In genomic region chr1:188906921-188907641, GRCh38 we compare ENCODE assay signal across 22 cellular contexts.
DNase-seq lines count a peak whose midpoint lies in the region; ATAC-seq, FAIRE-seq and TF ChIP-seq lines count a peak whose summit lies in the region.
"Had no signal": no experiment of that assay in that cellular context is flagged by ENCODE, and none has a peak within 500 bp of the region (broad histone marks: within the 10 kb centered on the region; RNA-seq: fewer than 3 reads in every experiment).

No MANE protein-coding gene starts in this region.

- no peak for FAIRE-seq in endothelial cell of umbilical vein (lab: Jason Lieb, UNC)
- FAIRE-seq: GM12892, GM18507, H54 had no signal

- no peaks in the 10 kb centered on the region for H3K36me3 Mint-ChIP-seq in activated CD4-positive, alpha-beta T cell treated with anti-CD3 and anti-CD28 coated beads, Interleukin-2, amount 10 ng/mL, durations not matched to agents 7 days and 5 days (ENCODE audit: low read depth)

- no peak overlapping the region for H3K27ac Mint-ChIP-seq in activated CD4-positive, alpha-beta T cell treated with anti-CD3 and anti-CD28 coated beads, Interleukin-2, amount 10 ng/mL, durations not matched to agents 7 days and 5 days
- H3K27ac Mint-ChIP-seq in stimulated activated naive CD8-positive, alpha-beta T cell treated with anti-CD3 and anti-CD28 coated beads, Interleukin-15, amount 100 ng/mL, for 72 hours: no peak overlapping the region
- H3K27ac Mint-ChIP-seq: CD4-positive, alpha-beta T cell; GM23338; HFFc6 had no signal

- H3K79me1 ChIP-seq in neuronal stem cell (ENCODE audit: low read depth, low read length): no peaks in the 10 kb centered on the region

- H3K9me3 Mint-ChIP-seq in activated CD4-positive, alpha-beta T cell treated with anti-CD3 and anti-CD28 coated beads, Interleukin-2, amount 10 ng/mL, durations not matched to agents 7 days and 5 days: peaks cover 6% of the 10 kb centered on the region
- peaks cover 4 to 5% of the 10 kb centered on the region in 2 donors for H3K9me3 Mint-ChIP-seq in stimulated activated naive CD8-positive, alpha-beta T cell treated with anti-CD3 and anti-CD28 coated beads, Interleukin-15, amount 100 ng/mL, for 72 hours
- H3K9me3 Mint-ChIP-seq: GM23338 had no signal

- peak overlapping the region; percentile 54 for H2AFZ ChIP-seq in Karpas-422 (ENCODE audit: low read length)
- H2AFZ ChIP-seq in endothelial cell of umbilical vein (ENCODE audit: low read depth, low read length): peak overlapping the region; percentile 30
- H2AFZ ChIP-seq in neuronal stem cell (ENCODE audit: low read length): peak overlapping the region; percentile 4
- H2AFZ ChIP-seq: GM23338 had no signal

- H3K9ac ChIP-seq in Karpas-422 (ENCODE audit: low read length) (no peak overlapping the region), endothelial cell of umbilical vein (replicated peaks; ENCODE audit: extremely low read depth, insufficient read depth, low read length) (no peak overlapping the region), neuronal stem cell (ENCODE audit: low read depth, low read length, poor library complexity) (no peak overlapping the region)

- H3K27ac ChIP-seq in Karpas-422 (ENCODE audit: low read length): no peak overlapping the region
- no peak overlapping the region for H3K27ac ChIP-seq in endothelial cell of umbilical vein (ENCODE audit: insufficient read depth, low read depth, low read length)
- no peak overlapping the region for H3K27ac ChIP-seq in neuronal stem cell (replicated peaks; ENCODE audit: low read length)
- H3K27ac ChIP-seq in sigmoid colon: no peak overlapping the region
- H3K27ac ChIP-seq: C4-2B had no signal

- no peaks in the 10 kb centered on the region for H3K9me1 ChIP-seq in endothelial cell of umbilical vein (replicated peaks; ENCODE audit: control insufficient read depth, extremely low read depth, insufficient read depth, low read length)

- H3K14ac ChIP-seq in neuronal stem cell (ENCODE audit: low read length): no peak overlapping the region

- H3K27me3 ChIP-seq in Karpas-422 (ENCODE audit: low read length) (no peaks in the 10 kb centered on the region), endothelial cell of umbilical vein (ENCODE audit: control insufficient read depth in 2 of 2, insufficient read depth in 2 of 2, low read length in 2 of 2) (no peaks in the 10 kb centered on the region), neuronal stem cell (ENCODE audit: control insufficient read depth in 3 of 3, insufficient read depth in 3 of 3, low read depth in 1 of 3, low read length in 3 of 3) (no peaks in the 10 kb centered on the region), sigmoid colon (no peaks in the 10 kb centered on the region)

- no peak overlapping the region for H2BK15ac ChIP-seq in neuronal stem cell (ENCODE audit: low read length)

- no peak overlapping the region for H3K18ac ChIP-seq in neuronal stem cell (ENCODE audit: low read length)

- H3K4ac ChIP-seq in neuronal stem cell (ENCODE audit: low read length): no peak overlapping the region

- no peaks in the 10 kb centered on the region for H4K20me1 ChIP-seq in Karpas-422 (ENCODE audit: insufficient read depth, low read depth, low read length)
- no peaks in the 10 kb centered on the region for H4K20me1 ChIP-seq in endothelial cell of umbilical vein (replicated peaks; ENCODE audit: control insufficient read depth, extremely low read depth, insufficient read depth, low read length)

- TF ChIP-seq EP300 in sigmoid colon (IDR thresholded peaks at IDR 0.05): no peak

- no peak overlapping the region for H4K8ac ChIP-seq in neuronal stem cell (ENCODE audit: low read depth, low read length)

- dilution Hi-C loops in endothelial cell of umbilical vein (cut with MboI; ENCODE audit: extremely low pct_ligation_motif_present, low sequenced_read_pairs): no loop called here

- no CpG with 5 or more reads among the region's 10 CpGs for WGBS in neuronal stem cell (ENCODE audit: extremely low coverage in 2 of 2, insufficient read length in 2 of 2, insufficient replicate concordance in 1 of 2), 2 donors
- 86% methylated on average over 10 of the region's 10 CpGs for WGBS in sigmoid colon, 2 donors

- H3K4me1 ChIP-seq in Karpas-422 (ENCODE audit: low read length) (no peaks in the 10 kb centered on the region), endothelial cell of umbilical vein (ENCODE audit: control insufficient read depth, extremely low read depth, insufficient read depth, low read length) (no peaks in the 10 kb centered on the region), neuronal stem cell (ENCODE audit: control insufficient read depth in 2 of 2, insufficient read depth in 1 of 2, low read depth in 1 of 2, low read length in 2 of 2) (no peaks in the 10 kb centered on the region), sigmoid colon (no peaks in the 10 kb centered on the region)

- no peaks in the 10 kb centered on the region for H3K79me2 ChIP-seq in Karpas-422 (ENCODE audit: low read length)
- H3K79me2 ChIP-seq in endothelial cell of umbilical vein (ENCODE audit: control insufficient read depth, insufficient read depth, low read length): no peaks in the 10 kb centered on the region

- H3K9me3 ChIP-seq in Karpas-422 (ENCODE audit: low read length): peaks cover 21% of the 10 kb centered on the region
- H3K9me3 ChIP-seq in endothelial cell of umbilical vein (replicated peaks; ENCODE audit: control insufficient read depth, insufficient read depth, low read length): no peaks in the 10 kb centered on the region
- H3K9me3 ChIP-seq in neuronal stem cell (replicated peaks in 1 of 2; ENCODE audit: control insufficient read depth in 2 of 2, insufficient read depth in 1 of 2, low read depth in 1 of 2, low read length in 2 of 2): no peaks in the 10 kb centered on the region
- H3K9me3 ChIP-seq in sigmoid colon: no peaks in the 10 kb centered on the region
- H3K9me3 ChIP-seq: Caco-2 had no signal

- no peak for TF ChIP-seq CTCF in endothelial cell of umbilical vein (IDR thresholded peaks at IDR 0.05; ENCODE audit: extremely low read depth in 1 of 2, insufficient read depth in 1 of 2, low read depth in 1 of 2, low read length in 2 of 2)
- TF ChIP-seq CTCF in sigmoid colon (IDR thresholded peaks at IDR 0.05): no peak

- H4K91ac ChIP-seq in neuronal stem cell (ENCODE audit: low read depth, low read length, poor library complexity): no peak overlapping the region

- CTCF ChIA-PET in endothelial cell of umbilical vein (lab: Charles Lee): interaction anchor here (0.9 to 1.4 kb wide), 4 partner anchors 9 to 77 kb away, joined by 3 to 11 read pairs (median 4); no protein-coding TSS in a partner anchor
- CTCF ChIA-PET in activated CD4-positive, alpha-beta T cell treated with anti-CD3 and anti-CD28 coated beads, Interleukin-2, amount 10 ng/mL, durations not matched to agents 7 days and 5 days (lab: Charles Lee): no interaction called here

- H2BK12ac ChIP-seq in neuronal stem cell (ENCODE audit: low read length): no peak overlapping the region

- no peak for DNase-seq in Karpas-422
- peak; percentile 84 for DNase-seq in NCI-H460 (ENCODE audit: extremely low read depth, low read depth)
- no peak for DNase-seq in endothelial cell of umbilical vein (ENCODE audit: low read depth, low spot score)
- no peak for DNase-seq in neuronal stem cell (ENCODE audit: low spot score)
- no peak for DNase-seq in activated CD4-positive, alpha-beta T cell treated with anti-CD3 and anti-CD28 coated beads, Interleukin-2, amount 10 ng/mL, durations not matched to agents 7 days and 5 days
- DNase-seq in sigmoid colon: no peak
- no peak for DNase-seq in stimulated activated naive CD8-positive, alpha-beta T cell treated with anti-CD3 and anti-CD28 coated beads, Interleukin-15, amount 100 ng/mL, for 72 hours
- DNase-seq: ACHN; AML-193; Caco-2; CD4-positive, alpha-beta T cell; DMS153; DMS79; GDM1; HCEC 1CT; HFFc6 had no signal

- ATAC-seq in stimulated activated naive CD8-positive, alpha-beta T cell treated with anti-CD3 and anti-CD28 coated beads, Interleukin-15, amount 100 ng/mL, for 72 hours: no peak
- no peak for ATAC-seq in activated CD4-positive, CD25-positive, alpha-beta regulatory T cell treated with anti-CD3 and anti-CD28 coated beads, Interleukin-2, amount 50 U/mL, for 24 hours
- ATAC-seq: GM23338 had no signal

- TF ChIP-seq POLR2A in endothelial cell of umbilical vein (IDR thresholded peaks at IDR 0.05; ENCODE audit: low read depth, low read length): no peak
- TF ChIP-seq POLR2A in sigmoid colon (IDR thresholded peaks at IDR 0.05): no peak

- H3K36me3 ChIP-seq in Karpas-422 (ENCODE audit: insufficient read depth, low read length): no peaks in the 10 kb centered on the region
- H3K36me3 ChIP-seq in endothelial cell of umbilical vein (ENCODE audit: control insufficient read depth in 2 of 2, extremely low read depth in 1 of 2, insufficient read depth in 2 of 2, low read length in 2 of 2): no peaks in the 10 kb centered on the region
- no peaks in the 10 kb centered on the region for H3K36me3 ChIP-seq in neuronal stem cell (replicated peaks in 1 of 2; ENCODE audit: control insufficient read depth in 2 of 2, insufficient read depth in 2 of 2, low read length in 2 of 2)
- H3K36me3 ChIP-seq in sigmoid colon: no peaks in the 10 kb centered on the region

- H3K4me1 Mint-ChIP-seq in activated CD4-positive, alpha-beta T cell treated with anti-CD3 and anti-CD28 coated beads, Interleukin-2, amount 10 ng/mL, durations not matched to agents 7 days and 5 days: no peaks in the 10 kb centered on the region
- H3K4me1 Mint-ChIP-seq in stimulated activated naive CD8-positive, alpha-beta T cell treated with anti-CD3 and anti-CD28 coated beads, Interleukin-15, amount 100 ng/mL, for 72 hours: no peaks in the 10 kb centered on the region

- POLR2A ChIA-PET in endothelial cell of umbilical vein (lab: Charles Lee): no interaction called here
- POLR2A ChIA-PET in activated CD4-positive, alpha-beta T cell treated with anti-CD3 and anti-CD28 coated beads, Interleukin-2, amount 10 ng/mL, durations not matched to agents 7 days and 5 days (lab: Charles Lee): no interaction called here

- H3K27me3 Mint-ChIP-seq in activated CD4-positive, alpha-beta T cell treated with anti-CD3 and anti-CD28 coated beads, Interleukin-2, amount 10 ng/mL, durations not matched to agents 7 days and 5 days: no peaks in the 10 kb centered on the region
- H3K27me3 Mint-ChIP-seq in stimulated activated naive CD8-positive, alpha-beta T cell treated with anti-CD3 and anti-CD28 coated beads, Interleukin-15, amount 100 ng/mL, for 72 hours: no peaks in the 10 kb centered on the region
- H3K27me3 Mint-ChIP-seq: CD4-positive, alpha-beta T cell had no signal

- H3K4me3 ChIP-seq in Karpas-422 (ENCODE audit: low read length) (0 out of 2 replicates have a peak overlapping the region, but pooled peaks have one; percentile 17), endothelial cell of umbilical vein (replicated peaks in 1 of 3; ENCODE audit: insufficient read depth in 1 of 3, low read depth in 1 of 3, low read length in 3 of 3) (no peak overlapping the region), neuronal stem cell (ENCODE audit: low read length in 2 of 2) (no peak overlapping the region), sigmoid colon (no peak overlapping the region)
- H3K4me3 ChIP-seq: GM23338 had no signal

- no peak overlapping the region for H2BK5ac ChIP-seq in neuronal stem cell (ENCODE audit: low read length)

- no peak overlapping the region for H2BK120ac ChIP-seq in neuronal stem cell (ENCODE audit: low read depth, low read length)

- H3K4me3 Mint-ChIP-seq in activated CD4-positive, alpha-beta T cell treated with anti-CD3 and anti-CD28 coated beads, Interleukin-2, amount 10 ng/mL, durations not matched to agents 7 days and 5 days: no peak overlapping the region
- H3K4me3 Mint-ChIP-seq in stimulated activated naive CD8-positive, alpha-beta T cell treated with anti-CD3 and anti-CD28 coated beads, Interleukin-15, amount 100 ng/mL, for 72 hours: no peak overlapping the region
- H3K4me3 Mint-ChIP-seq: CD4-positive, alpha-beta T cell; GM23338; HFFc6 had no signal

- no peak overlapping the region for H3K23ac ChIP-seq in neuronal stem cell (ENCODE audit: low read depth, low read length, poor library complexity)

- no peak overlapping the region for H2AK5ac ChIP-seq in neuronal stem cell (ENCODE audit: low read depth, low read length)

- H3K4me2 ChIP-seq in Karpas-422 (ENCODE audit: low read depth, low read length, poor library complexity, severe bottlenecking) (no peak overlapping the region), endothelial cell of umbilical vein (ENCODE audit: insufficient read depth, low read length) (no peak overlapping the region), neuronal stem cell (ENCODE audit: insufficient read depth, low read length, poor library complexity, severe bottlenecking) (no peak overlapping the region)
- H3K4me2 ChIP-seq: GM23338 had no signal

- no peaks in the 10 kb centered on the region for H3K9me2 ChIP-seq in Karpas-422 (replicated peaks; ENCODE audit: insufficient read depth, low read length)

- BruUV-seq in endothelial cell of umbilical vein (replicated peaks; lab: Mats Ljungman, UMichigan): no TSS peak

- intact Hi-C loops in endothelial cell of umbilical vein (cut with micrococcal nuclease) (no loop called here), sigmoid colon (cut with DNase I) (no loop called here)

Comparison
In these comparisons a context has a peak if more than half of its experiments do, and no peak if none do; other contexts are left out.
1. H2AFZ ChIP-seq: peak in every context shown above with its lines; median percentile 54 in Karpas-422; 30 in endothelial cell of umbilical vein; 4 in neuronal stem cell.